25 cellular contexts compared by ENCODE assay signal in the genomic region with DNA sequence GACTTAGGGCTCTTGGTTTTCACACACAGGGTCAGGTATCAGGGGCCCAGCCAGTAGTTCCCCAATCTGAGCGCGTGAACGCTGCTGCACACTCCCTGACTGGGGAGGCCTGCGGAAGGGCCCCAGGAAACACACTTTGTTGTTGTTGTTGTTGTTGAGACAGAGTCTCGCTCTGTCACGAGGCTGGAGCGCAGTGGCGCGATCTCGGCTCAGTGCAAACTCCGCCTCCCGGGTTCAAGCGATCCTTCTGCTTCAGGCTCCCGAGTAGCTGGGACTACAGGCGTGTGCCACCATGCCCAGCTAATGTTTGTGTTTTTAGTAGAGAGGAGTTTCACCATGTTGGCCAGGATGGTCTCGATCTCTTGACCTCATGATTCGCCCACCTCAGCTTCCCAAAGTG.
"Had no signal": no experiment of that assay in that cellular context is flagged by ENCODE, and none has a peak within 500 bp of the region (broad histone marks: within the 10 kb centered on the region; RNA-seq: fewer than 3 reads in every experiment).

No MANE protein-coding gene starts in this region.

- H3K36me3 Mint-ChIP-seq: activated CD8-positive, alpha-beta memory T cell treated with anti-CD3 and anti-CD28 coated beads, Interleukin-2, amount 10 ng/mL, durations not matched to agents 7 days and 5 days; activated naive CD4-positive, alpha-beta T cell treated with anti-CD3 and anti-CD28 coated beads, Interleukin-2, amount 50 U/mL, for 24 hours; naive B cell; T-cell had no signal

- H3K27ac Mint-ChIP-seq: activated B cell treated with CpG ODN at 0.5 μM for 24 hours; activated CD8-positive, alpha-beta memory T cell treated with anti-CD3 and anti-CD28 coated beads, Interleukin-2, amount 10 ng/mL, durations not matched to agents 7 days and 5 days; activated CD8-positive, alpha-beta T cell treated with anti-CD3 and anti-CD28 coated beads for 36 hours; activated naive CD4-positive, alpha-beta T cell treated with anti-CD3 and anti-CD28 coated beads, Interleukin-2, amount 50 U/mL, for 24 hours; activated T-helper 2 cell treated with anti-CD3 and anti-CD28 coated beads, Interferon-gamma antibody, Interleukin-2, Interleukin-4, amounts not matched to agents 10 μg/mL and 5 μg/mL and 100 μg/mL, durations not matched to agents 14 hours and 24 hours and 36 hours; naive B cell; nephron progenitor cell; T-cell had no signal

- H3K9ac ChIP-seq: parathyroid adenoma had no signal

- DNase-seq: activated B cell treated with CpG ODN at 0.5 μM for 24 hours; activated CD4-positive, alpha-beta T cell treated with anti-CD3 and anti-CD28 coated beads, Interleukin-2, amount 50 U/mL, for 1 hour; activated CD8-positive, alpha-beta memory T cell treated with anti-CD3 and anti-CD28 coated beads, Interleukin-2, amount 10 ng/mL, durations not matched to agents 7 days and 5 days; activated CD8-positive, alpha-beta T cell treated with anti-CD3 and anti-CD28 coated beads for 36 hours; activated T-cell treated with anti-CD3 and anti-CD28 coated beads, Interleukin-2, amount 50 U/mL, for 48 hours; effector memory CD4-positive, alpha-beta T cell; hippocampal formation; lower lobe of right lung; mesenchymal stem cell; naive B cell; nephron progenitor cell; psoas muscle; stimulated activated CD4-positive, alpha-beta T cell treated with anti-CD3 and anti-CD28 coated beads, Interleukin-15, amount 100 ng/mL, for 24 hours; stimulated activated CD4-positive, alpha-beta T cell treated with anti-CD3 and anti-CD28 coated beads, Interleukin-2, amount 100 ng/mL, for 24 hours; stimulated activated naive CD4-positive, alpha-beta T cell treated with Interleukin-2 at 50 U/mL for 16 hours; T-cell; testis; trophoblast cell had no signal

- H3K27me3 ChIP-seq: neutrophil, testis, vagina had no signal

- H3K27me3 Mint-ChIP-seq: activated CD8-positive, alpha-beta T cell treated with anti-CD3 and anti-CD28 coated beads for 36 hours; activated naive CD4-positive, alpha-beta T cell treated with anti-CD3 and anti-CD28 coated beads, Interleukin-2, amount 50 U/mL, for 24 hours had no signal

- H3K4me1 Mint-ChIP-seq: activated B cell treated with CpG ODN at 0.5 μM for 24 hours; activated naive CD4-positive, alpha-beta T cell treated with anti-CD3 and anti-CD28 coated beads, Interleukin-2, amount 50 U/mL, for 24 hours; naive B cell; T-cell had no signal

- H3K4me1 ChIP-seq: lower lobe of right lung, parathyroid adenoma, psoas muscle, testis had no signal

- FAIRE-seq: frontal cortex, keratinocyte had no signal

- H3K9me3 Mint-ChIP-seq: activated B cell treated with CpG ODN at 0.5 μM for 24 hours; activated CD8-positive, alpha-beta T cell treated with anti-CD3 and anti-CD28 coated beads for 36 hours; activated naive CD4-positive, alpha-beta T cell treated with anti-CD3 and anti-CD28 coated beads, Interleukin-2, amount 50 U/mL, for 24 hours; activated T-helper 2 cell treated with anti-CD3 and anti-CD28 coated beads, Interferon-gamma antibody, Interleukin-2, Interleukin-4, amounts not matched to agents 10 μg/mL and 5 μg/mL and 100 μg/mL, durations not matched to agents 14 hours and 24 hours and 36 hours; naive B cell; nephron progenitor cell; T-cell had no signal

- H3K4me3 Mint-ChIP-seq: activated B cell treated with CpG ODN at 0.5 μM for 24 hours; activated CD8-positive, alpha-beta memory T cell treated with anti-CD3 and anti-CD28 coated beads, Interleukin-2, amount 10 ng/mL, durations not matched to agents 7 days and 5 days; activated CD8-positive, alpha-beta T cell treated with anti-CD3 and anti-CD28 coated beads for 36 hours; activated naive CD4-positive, alpha-beta T cell treated with anti-CD3 and anti-CD28 coated beads, Interleukin-2, amount 50 U/mL, for 24 hours; naive B cell; nephron progenitor cell; T-cell had no signal

- ATAC-seq: activated CD8-positive, alpha-beta memory T cell treated with anti-CD3 and anti-CD28 coated beads, Interleukin-2, amount 10 ng/mL, durations not matched to agents 7 days and 5 days; activated CD8-positive, alpha-beta T cell treated with anti-CD3 and anti-CD28 coated beads for 36 hours; psoas muscle; T-cell had no signal

- H3K4me3 ChIP-seq: lower lobe of right lung, psoas muscle, testis, vagina had no signal

- H3K36me3 ChIP-seq: lower lobe of right lung, neutrophil, vagina had no signal

- H3K9me3 ChIP-seq: lower lobe of right lung, neutrophil, psoas muscle, testis, vagina had no signal

- H3K27ac ChIP-seq: lower lobe of right lung, neutrophil, parathyroid adenoma, psoas muscle, testis, vagina had no signal
